In the genomic region with DNA sequence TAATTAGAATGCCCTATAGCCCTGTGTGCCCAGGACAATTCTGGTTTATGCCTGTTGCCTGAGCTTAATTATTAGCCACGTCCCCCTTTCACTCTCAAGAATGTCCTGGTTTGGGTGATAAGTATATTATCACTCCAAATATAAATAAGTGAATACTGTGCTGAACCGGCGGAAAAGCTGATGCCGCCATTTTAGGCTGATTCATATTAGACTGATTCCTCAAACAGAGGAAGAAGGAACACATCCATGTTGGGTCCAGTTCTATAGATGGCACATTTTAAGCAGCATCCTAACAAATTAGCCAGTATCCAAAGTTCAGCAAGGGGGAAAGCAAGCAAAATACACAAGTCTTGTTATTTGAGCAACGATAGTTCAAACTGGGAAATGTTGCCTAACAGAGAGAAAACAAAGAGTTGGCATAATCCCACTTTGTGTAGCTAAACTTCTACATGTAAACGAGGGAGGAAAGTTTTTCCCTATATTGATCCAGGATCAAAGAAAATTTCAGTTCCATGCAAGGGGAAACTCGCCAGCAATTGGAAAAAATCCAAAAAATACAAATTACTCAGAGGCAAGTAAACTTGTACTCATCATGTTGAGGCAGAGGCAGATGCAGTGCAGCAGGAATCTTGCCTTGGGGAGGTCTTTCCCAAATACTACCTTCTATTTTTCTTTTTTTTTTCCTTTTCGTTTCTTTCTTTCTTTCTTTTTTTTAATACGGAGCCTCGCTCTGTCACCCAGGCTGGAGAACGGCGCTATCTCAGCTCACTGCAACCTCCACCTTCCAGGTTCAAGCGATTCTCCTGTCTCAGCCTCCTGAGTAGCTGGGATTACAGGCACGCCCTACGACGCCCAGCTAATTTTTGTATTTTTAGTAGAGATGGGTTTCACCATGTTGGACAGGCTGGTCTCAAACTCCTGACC, we compare ENCODE assay signal across 17 cellular contexts.
A peak's percentile ranks its signal among the peaks of the same experiment; 100 is the strongest.
DNase-seq lines count a peak whose midpoint lies in the region; ATAC-seq and TF ChIP-seq lines count a peak whose summit lies in the region.
"Had no signal": no experiment of that assay in that cellular context is flagged by ENCODE, and none has a peak within 500 bp of the region (broad histone marks: within the 10 kb centered on the region; RNA-seq: fewer than 3 reads in every experiment).

No MANE protein-coding gene starts in this region.

- TF ChIP-seq RAD21 in liver (IDR thresholded peaks at IDR 0.05): peak; percentile 57

- no peak for TF ChIP-seq CTCF in liver (IDR thresholded peaks at IDR 0.05; ENCODE audit: low read depth, low read length, missing input control)
- no peak for TF ChIP-seq CTCF in sigmoid colon (IDR thresholded peaks at IDR 0.05)

- peak overlapping the region; percentile 20 for H3K4me3 ChIP-seq in endocrine pancreas (ENCODE audit: control insufficient read depth, insufficient read depth, low read length)
- peak overlapping the region; percentile 26 to 45 (median 42) for H3K4me3 ChIP-seq in liver (ENCODE audit: low read depth in 1 of 3, low read length in 3 of 3)
- H3K4me3 ChIP-seq in sigmoid colon: no peak overlapping the region
- H3K4me3 ChIP-seq: GM23338 had no signal

- TF ChIP-seq EP300 in sigmoid colon (IDR thresholded peaks at IDR 0.05): no peak

- intact Hi-C loops in sigmoid colon (cut with DNase I) (no loop called here), Right ventricle myocardium inferior (cut with DNase I) (no loop called here)

- ATAC-seq in GM21526 (IDR thresholded peaks at IDR 0.05; ENCODE audit: low FRiP score, unreplicated experiment) (no peak), Right ventricle myocardium inferior (no peak)
- ATAC-seq: activated naive CD8-positive, alpha-beta T cell treated with anti-CD3 and anti-CD28 coated beads, Interleukin-2, amount 50 U/mL, for 24 hours; GM23338 had no signal

- H3K9ac ChIP-seq in endocrine pancreas (ENCODE audit: control insufficient read depth, insufficient read depth, low read length) (no peak overlapping the region), liver (ENCODE audit: low read depth in 1 of 2, low read length in 2 of 2) (peak overlapping the region in 1 of 2 donors; percentile 3)

- H3K36me3 ChIP-seq in endocrine pancreas (ENCODE audit: control insufficient read depth, insufficient read depth, low read length): no peaks in the 10 kb centered on the region
- H3K36me3 ChIP-seq in liver (ENCODE audit: control insufficient read depth in 4 of 4, insufficient read depth in 3 of 4, low read depth in 1 of 4, low read length in 3 of 4): no peaks in the 10 kb centered on the region
- no peaks in the 10 kb centered on the region for H3K36me3 ChIP-seq in sigmoid colon

- DNase-seq in ELR (ENCODE audit: low read depth): peak; percentile 66
- DNase-seq in RPMI7951 (ENCODE audit: low read depth): peak; percentile 22
- no peak for DNase-seq in NCI-H1417 (lab: John Stamatoyannopoulos, UW)
- DNase-seq in sigmoid colon: no peak
- no peak for DNase-seq in Right ventricle myocardium inferior (ENCODE audit: missing footprints)
- DNase-seq: activated CD4-positive, alpha-beta memory T cell treated with anti-CD3 and anti-CD28 coated beads for 36 hours; activated naive CD8-positive, alpha-beta T cell treated with anti-CD3 and anti-CD28 coated beads, Interleukin-2, amount 50 U/mL, for 24 hours; activated T-cell treated with anti-CD3 and anti-CD28 coated beads, Interleukin-2, amount 50 U/mL, for 48 hours; foreskin melanocyte; MV-4-11; nephron progenitor cell; retina; stimulated activated CD4-positive, alpha-beta T cell treated with anti-CD3 and anti-CD28 coated beads, Interleukin-4, amount 100 ng/mL, for 24 hours had no signal

- no peak for TF ChIP-seq POLR2A in sigmoid colon (IDR thresholded peaks at IDR 0.05)

- peak overlapping the region; percentile 74 to 80 for H3K27ac ChIP-seq in liver (ENCODE audit: low read depth in 1 of 2, low read length in 2 of 2)
- no peak overlapping the region for H3K27ac ChIP-seq in sigmoid colon

- H3K4me1 ChIP-seq in endocrine pancreas (ENCODE audit: control insufficient read depth, insufficient read depth, low read length): no peaks in the 10 kb centered on the region
- H3K4me1 ChIP-seq in liver (ENCODE audit: control insufficient read depth in 4 of 4, insufficient read depth in 4 of 4, low read length in 3 of 4): peaks cover 9 to 58% (median 45%) of the 10 kb centered on the region in 4 donors
- peaks cover 0 to 45% (median 14%) of the 10 kb centered on the region in 4 donors for H3K4me1 ChIP-seq in sigmoid colon

- H3K27me3 ChIP-seq in endocrine pancreas (ENCODE audit: control insufficient read depth, insufficient read depth, low read length) (no peaks in the 10 kb centered on the region), liver (ENCODE audit: control insufficient read depth in 4 of 4, insufficient read depth in 4 of 4, low read length in 3 of 4) (no peaks in the 10 kb centered on the region), sigmoid colon (no peaks in the 10 kb centered on the region)

- WGBS in liver: 37% methylated on average over 16 of the region's 16 CpGs
- 85 to 92% methylated on average over 16 of the region's 16 CpGs for WGBS in sigmoid colon, 2 donors

- H3K9me3 ChIP-seq in endocrine pancreas (ENCODE audit: control insufficient read depth, low read length) (no peaks in the 10 kb centered on the region), liver (ENCODE audit: control insufficient read depth in 4 of 4, low read length in 3 of 4) (peaks cover 0 to 2% (median 0%) of the 10 kb centered on the region in 4 donors), sigmoid colon (no peaks in the 10 kb centered on the region)

TF ChIP-seq in liver, 16 proteins besides CTCF, POLR2A, EP300 and RAD21:
- TF ChIP-seq, protein P1, sequence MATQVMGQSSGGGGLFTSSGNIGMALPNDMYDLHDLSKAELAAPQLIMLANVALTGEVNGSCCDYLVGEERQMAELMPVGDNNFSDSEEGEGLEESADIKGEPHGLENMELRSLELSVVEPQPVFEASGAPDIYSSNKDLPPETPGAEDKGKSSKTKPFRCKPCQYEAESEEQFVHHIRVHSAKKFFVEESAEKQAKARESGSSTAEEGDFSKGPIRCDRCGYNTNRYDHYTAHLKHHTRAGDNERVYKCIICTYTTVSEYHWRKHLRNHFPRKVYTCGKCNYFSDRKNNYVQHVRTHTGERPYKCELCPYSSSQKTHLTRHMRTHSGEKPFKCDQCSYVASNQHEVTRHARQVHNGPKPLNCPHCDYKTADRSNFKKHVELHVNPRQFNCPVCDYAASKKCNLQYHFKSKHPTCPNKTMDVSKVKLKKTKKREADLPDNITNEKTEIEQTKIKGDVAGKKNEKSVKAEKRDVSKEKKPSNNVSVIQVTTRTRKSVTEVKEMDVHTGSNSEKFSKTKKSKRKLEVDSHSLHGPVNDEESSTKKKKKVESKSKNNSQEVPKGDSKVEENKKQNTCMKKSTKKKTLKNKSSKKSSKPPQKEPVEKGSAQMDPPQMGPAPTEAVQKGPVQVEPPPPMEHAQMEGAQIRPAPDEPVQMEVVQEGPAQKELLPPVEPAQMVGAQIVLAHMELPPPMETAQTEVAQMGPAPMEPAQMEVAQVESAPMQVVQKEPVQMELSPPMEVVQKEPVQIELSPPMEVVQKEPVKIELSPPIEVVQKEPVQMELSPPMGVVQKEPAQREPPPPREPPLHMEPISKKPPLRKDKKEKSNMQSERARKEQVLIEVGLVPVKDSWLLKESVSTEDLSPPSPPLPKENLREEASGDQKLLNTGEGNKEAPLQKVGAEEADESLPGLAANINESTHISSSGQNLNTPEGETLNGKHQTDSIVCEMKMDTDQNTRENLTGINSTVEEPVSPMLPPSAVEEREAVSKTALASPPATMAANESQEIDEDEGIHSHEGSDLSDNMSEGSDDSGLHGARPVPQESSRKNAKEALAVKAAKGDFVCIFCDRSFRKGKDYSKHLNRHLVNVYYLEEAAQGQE (IDR thresholded peaks at IDR 0.05): peak; percentile 86
- TF ChIP-seq HNF4A (conservative IDR thresholded peaks at IDR 0.05) (peak; percentile 93 to 94), JUND (IDR thresholded peaks at IDR 0.05) (peak; percentile 76 to 89), GABPA (IDR thresholded peaks at IDR 0.05 in 1 of 2, conservative IDR thresholded peaks at IDR 0.05 in 1 of 2) (no peak), TAF1 (conservative IDR thresholded peaks at IDR 0.05) (peak; percentile 52), SP1 (IDR thresholded peaks at IDR 0.05) (peak; percentile 98), FOXA1 (IDR thresholded peaks at IDR 0.05) (peak; percentile 92), HNF4G (IDR thresholded peaks at IDR 0.05) (peak; percentile 85), YY1 (IDR thresholded peaks at IDR 0.05) (peak; percentile 91), RXRA (IDR thresholded peaks at IDR 0.05) (peak; percentile 90 to 95), EGR1 (IDR thresholded peaks at IDR 0.05; ENCODE audit: low read depth in 2 of 2) (peak; percentile 52 to 91), NR2F2 (IDR thresholded peaks at IDR 0.05) (peak; percentile 37), FOXA2 (IDR thresholded peaks at IDR 0.05) (peak; percentile 90)
- TF ChIP-seq, protein P2, sequence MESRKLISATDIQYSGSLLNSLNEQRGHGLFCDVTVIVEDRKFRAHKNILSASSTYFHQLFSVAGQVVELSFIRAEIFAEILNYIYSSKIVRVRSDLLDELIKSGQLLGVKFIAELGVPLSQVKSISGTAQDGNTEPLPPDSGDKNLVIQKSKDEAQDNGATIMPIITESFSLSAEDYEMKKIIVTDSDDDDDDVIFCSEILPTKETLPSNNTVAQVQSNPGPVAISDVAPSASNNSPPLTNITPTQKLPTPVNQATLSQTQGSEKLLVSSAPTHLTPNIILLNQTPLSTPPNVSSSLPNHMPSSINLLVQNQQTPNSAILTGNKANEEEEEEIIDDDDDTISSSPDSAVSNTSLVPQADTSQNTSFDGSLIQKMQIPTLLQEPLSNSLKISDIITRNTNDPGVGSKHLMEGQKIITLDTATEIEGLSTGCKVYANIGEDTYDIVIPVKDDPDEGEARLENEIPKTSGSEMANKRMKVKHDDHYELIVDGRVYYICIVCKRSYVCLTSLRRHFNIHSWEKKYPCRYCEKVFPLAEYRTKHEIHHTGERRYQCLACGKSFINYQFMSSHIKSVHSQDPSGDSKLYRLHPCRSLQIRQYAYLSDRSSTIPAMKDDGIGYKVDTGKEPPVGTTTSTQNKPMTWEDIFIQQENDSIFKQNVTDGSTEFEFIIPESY (IDR thresholded peaks at IDR 0.05): peak; percentile 87
- TF ChIP-seq, protein P3, sequence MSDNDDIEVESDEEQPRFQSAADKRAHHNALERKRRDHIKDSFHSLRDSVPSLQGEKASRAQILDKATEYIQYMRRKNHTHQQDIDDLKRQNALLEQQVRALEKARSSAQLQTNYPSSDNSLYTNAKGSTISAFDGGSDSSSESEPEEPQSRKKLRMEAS (IDR thresholded peaks at IDR 0.05): peak; percentile 85
- TF ChIP-seq, protein P4, sequence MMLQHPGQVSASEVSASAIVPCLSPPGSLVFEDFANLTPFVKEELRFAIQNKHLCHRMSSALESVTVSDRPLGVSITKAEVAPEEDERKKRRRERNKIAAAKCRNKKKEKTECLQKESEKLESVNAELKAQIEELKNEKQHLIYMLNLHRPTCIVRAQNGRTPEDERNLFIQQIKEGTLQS (IDR thresholded peaks at IDR 0.05): peak; percentile 56

Comparison
In these comparisons a context has a peak if more than half of its experiments do, and no peak if none do; other contexts are left out.
1. DNase-seq: peak in ELR (single experiment) and RPMI7951 (single experiment); none in NCI-H1417 (0 of 3), sigmoid colon (single experiment) and Right ventricle myocardium inferior (single experiment).
2. H3K4me3 ChIP-seq: peak in endocrine pancreas (single experiment) and liver (3 of 3); none in sigmoid colon (0 of 4).
3. H3K27ac ChIP-seq: peak in liver (2 of 2); none in sigmoid colon (0 of 4).